ENCODE assay signal across 8 cellular contexts in the genomic region with DNA sequence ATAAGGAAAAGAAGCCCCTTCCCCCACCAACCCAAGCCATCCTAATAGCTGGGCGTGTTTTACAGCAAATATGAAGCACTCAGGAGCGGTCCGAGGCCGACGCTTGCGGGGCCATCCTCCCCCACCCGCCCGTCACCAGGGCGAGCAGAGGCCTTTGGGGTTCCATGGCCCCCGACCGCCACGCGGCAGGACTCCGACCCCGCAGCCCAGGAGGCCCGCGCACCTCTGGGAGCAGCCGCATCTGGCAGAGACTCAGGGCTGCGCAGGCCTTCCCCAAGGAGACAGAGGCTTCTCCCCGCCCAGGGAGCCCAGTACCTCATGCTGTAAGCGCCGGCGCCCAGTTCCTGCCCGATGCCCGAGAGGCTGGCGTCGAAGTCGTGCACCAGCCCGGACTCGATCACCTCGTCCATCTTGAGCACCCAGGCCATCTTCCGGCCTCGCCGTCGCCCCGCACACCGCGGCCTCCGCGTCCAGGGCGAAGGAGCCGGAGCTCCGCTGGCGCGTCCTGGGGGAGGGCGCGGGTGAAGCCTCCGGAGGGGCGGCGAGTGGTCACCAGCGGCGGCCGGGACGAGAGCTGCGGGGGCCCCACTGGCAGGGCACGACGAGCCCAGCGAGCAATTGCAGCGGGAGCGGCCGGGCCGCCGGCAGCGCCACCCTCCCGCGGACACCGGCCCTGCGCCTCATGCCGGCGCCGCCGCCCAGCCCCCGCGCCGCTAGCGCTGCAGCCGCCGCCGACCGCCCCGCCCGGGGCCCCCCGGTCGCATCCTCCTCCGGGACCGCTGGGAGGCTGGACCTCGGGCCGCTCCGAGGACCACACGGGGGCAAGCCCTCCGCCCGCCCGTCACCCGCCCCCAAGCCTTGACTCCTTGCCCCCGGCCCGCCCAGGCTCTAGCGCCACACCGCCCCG. TPM values are rescaled to one million over a fixed set of nuclear protein-coding genes. Genes with fewer than 3 reads are reported as not detected.
DNase-seq lines count a peak whose midpoint lies in the region; ATAC-seq and TF ChIP-seq lines count a peak whose summit lies in the region.

No MANE protein-coding gene starts in this region.

- H3K4ac ChIP-seq in mesenchymal stem cell (ENCODE audit: low read depth in 1 of 2, low read length in 2 of 2) = peak overlapping the region; percentile 73 to 98

- peak overlapping the region; percentile 91 to 100 for H3K18ac ChIP-seq in mesenchymal stem cell (ENCODE audit: low read depth in 1 of 2, low read length in 2 of 2)

- H3K27ac Mint-ChIP-seq in activated CD4-positive, alpha-beta memory T cell treated with anti-CD3 and anti-CD28 coated beads, Interleukin-2, amount 10 ng/mL, durations not matched to agents 7 days and 5 days = peak overlapping the region; percentile 100

- H4K8ac ChIP-seq in mesenchymal stem cell (ENCODE audit: low read length) = peak overlapping the region; percentile 70

- DNase-seq in DMS79 treated with DMSO at 0.1 percent for 48 hours (lab: John Stamatoyannopoulos, UW) = peak; percentile 5
- DNase-seq in DMS79 (lab: John Stamatoyannopoulos, UW) = no peak
- DNase-seq in activated CD4-positive, alpha-beta memory T cell treated with anti-CD3 and anti-CD28 coated beads, Interleukin-2, amount 10 ng/mL, durations not matched to agents 7 days and 5 days = peak; percentile 64
- peak; percentile 18 to 34 (median 26) for DNase-seq in effector memory CD4-positive, alpha-beta T cell
- peak; percentile 62 for DNase-seq in mesenchymal stem cell
- peak; percentile 8 to 17 for DNase-seq in stimulated activated CD8-positive, alpha-beta memory T cell treated with anti-CD3 and anti-CD28 coated beads, Interleukin-2, amount 100 ng/mL, for 1 hour (ENCODE audit: low read depth in 2 of 2)

- H3K23ac ChIP-seq in mesenchymal stem cell (ENCODE audit: low read length in 2 of 2) = peak overlapping the region in 1 of 2 experiments; percentile 99

- peak; percentile 12 for ATAC-seq in GM21786 (IDR thresholded peaks at IDR 0.05; ENCODE audit: unreplicated experiment)

- H3K27me3 ChIP-seq in effector memory CD4-positive, alpha-beta T cell (replicated peaks; ENCODE audit: control insufficient read depth, insufficient read depth, low read length, poor library complexity, severe bottlenecking) = no peaks in the 10 kb centered on the region
- H3K27me3 ChIP-seq in mesenchymal stem cell (ENCODE audit: control insufficient read depth in 1 of 2, insufficient read depth in 1 of 2, low read length in 2 of 2) = no peaks in the 10 kb centered on the region

- peak overlapping the region; percentile 77 for H2AFZ ChIP-seq in mesenchymal stem cell (ENCODE audit: low read depth, low read length)

- peaks cover 6% of the 10 kb centered on the region for H3K36me3 Mint-ChIP-seq in activated CD4-positive, alpha-beta memory T cell treated with anti-CD3 and anti-CD28 coated beads, Interleukin-2, amount 10 ng/mL, durations not matched to agents 7 days and 5 days (ENCODE audit: low read depth)

- H3K27ac ChIP-seq in effector memory CD4-positive, alpha-beta T cell (ENCODE audit: insufficient read depth, low read length, poor library complexity, severe bottlenecking) = peak overlapping the region; percentile 98
- H3K27ac ChIP-seq in mesenchymal stem cell (ENCODE audit: low read length, poor library complexity, severe bottlenecking) = peak overlapping the region; percentile 83

- peaks cover 47% of the 10 kb centered on the region for H3K4me1 Mint-ChIP-seq in activated CD4-positive, alpha-beta memory T cell treated with anti-CD3 and anti-CD28 coated beads, Interleukin-2, amount 10 ng/mL, durations not matched to agents 7 days and 5 days

- peak overlapping the region; percentile 60 for H4K91ac ChIP-seq in mesenchymal stem cell (ENCODE audit: low read length)

- POLR2A ChIA-PET in activated CD4-positive, alpha-beta memory T cell treated with anti-CD3 and anti-CD28 coated beads, Interleukin-2, amount 10 ng/mL, durations not matched to agents 7 days and 5 days (lab: Charles Lee) = interaction anchor here (1.0 to 5.2 kb wide), 14 partner anchors 9 to 1907 kb away, joined by 3 to 42 read pairs (median 6); partner anchors contain the start of genes DYNC1LI1, PDCD6IP and STT3B

- H2BK5ac ChIP-seq in mesenchymal stem cell (ENCODE audit: low read depth, low read length, poor library complexity, severe bottlenecking) = peak overlapping the region; percentile 94

- peak overlapping the region; percentile 96 for H3K4me3 ChIP-seq in effector memory CD4-positive, alpha-beta T cell (ENCODE audit: insufficient read depth, low read depth, low read length, poor library complexity, severe bottlenecking)
- H3K4me3 ChIP-seq in mesenchymal stem cell (ENCODE audit: insufficient read depth in 1 of 2, low read depth in 1 of 2, low read length in 2 of 2) = peak overlapping the region; percentile 92 to 97

- H3K4me3 Mint-ChIP-seq in activated CD4-positive, alpha-beta memory T cell treated with anti-CD3 and anti-CD28 coated beads, Interleukin-2, amount 10 ng/mL, durations not matched to agents 7 days and 5 days = peak overlapping the region; percentile 99

- H3K9me3 Mint-ChIP-seq in activated CD4-positive, alpha-beta memory T cell treated with anti-CD3 and anti-CD28 coated beads, Interleukin-2, amount 10 ng/mL, durations not matched to agents 7 days and 5 days = no peaks in the 10 kb centered on the region

- peak overlapping the region; percentile 77 for H2BK120ac ChIP-seq in mesenchymal stem cell (ENCODE audit: low read depth, low read length)

- no peaks in the 10 kb centered on the region for H3K36me3 ChIP-seq in effector memory CD4-positive, alpha-beta T cell (ENCODE audit: control insufficient read depth, insufficient read depth, low read length)
- peaks cover 0 to 3% of the 10 kb centered on the region in 2 experiments for H3K36me3 ChIP-seq in mesenchymal stem cell (ENCODE audit: control insufficient read depth in 1 of 2, insufficient read depth in 2 of 2, low read depth in 1 of 2, low read length in 2 of 2)

- peak overlapping the region in 1 of 2 experiments; percentile 94 for H2BK12ac ChIP-seq in mesenchymal stem cell (ENCODE audit: low read length in 2 of 2)

- H3K14ac ChIP-seq in mesenchymal stem cell (ENCODE audit: low read length in 2 of 2) = peak overlapping the region; percentile 51 to 99

- H2BK15ac ChIP-seq in mesenchymal stem cell (ENCODE audit: low read depth, poor library complexity, severe bottlenecking) = peak overlapping the region; percentile 87

- peak overlapping the region; percentile 90 for H2AK5ac ChIP-seq in mesenchymal stem cell (ENCODE audit: low read length, severe bottlenecking)

- H3K4me1 ChIP-seq in effector memory CD4-positive, alpha-beta T cell (ENCODE audit: control insufficient read depth, insufficient read depth, low read length, poor library complexity, severe bottlenecking) = peaks cover 16% of the 10 kb centered on the region
- peaks cover 6% of the 10 kb centered on the region for H3K4me1 ChIP-seq in mesenchymal stem cell (ENCODE audit: control insufficient read depth, insufficient read depth, low read depth, low read length)

- peaks cover 1% of the 10 kb centered on the region for H3K79me1 ChIP-seq in mesenchymal stem cell (replicated peaks; ENCODE audit: low read length, poor library complexity, severe bottlenecking)

- peak; percentile 30; the same call in 1 of the 2 replicates for TF ChIP-seq CTCF in LNCAP (IDR thresholded peaks at IDR 0.05)

- CTCF ChIA-PET in activated CD4-positive, alpha-beta memory T cell treated with anti-CD3 and anti-CD28 coated beads, Interleukin-2, amount 10 ng/mL, durations not matched to agents 7 days and 5 days (lab: Charles Lee) = interaction anchor here (1.3 to 1.6 kb wide), 3 partner anchors 10 to 359 kb away, joined by 4 to 11 read pairs (median 5); partner anchors contain the start of gene PDCD6IP

- no peaks in the 10 kb centered on the region for H3K27me3 Mint-ChIP-seq in activated CD4-positive, alpha-beta memory T cell treated with anti-CD3 and anti-CD28 coated beads, Interleukin-2, amount 10 ng/mL, durations not matched to agents 7 days and 5 days

- no peaks in the 10 kb centered on the region for H3K9me3 ChIP-seq in effector memory CD4-positive, alpha-beta T cell (ENCODE audit: control insufficient read depth, low read length)
- H3K9me3 ChIP-seq in mesenchymal stem cell (ENCODE audit: control insufficient read depth, low read length) = no peaks in the 10 kb centered on the region

- under 1% methylated on average over 47 of the region's 99 CpGs for WGBS in mesenchymal stem cell

- H3K9ac ChIP-seq in mesenchymal stem cell (ENCODE audit: low read length) = peak overlapping the region; percentile 97

- peak overlapping the region; percentile 86 for H3K4me2 ChIP-seq in mesenchymal stem cell (ENCODE audit: low read length, poor library complexity, severe bottlenecking)

RNA-seq across cellular contexts. Expression of gene UBP1, which starts 0.5 kb away (rescaled TPM):
- total RNA-seq in activated CD4-positive, alpha-beta memory T cell treated with anti-CD3 and anti-CD28 coated beads, Interleukin-2, amount 10 ng/mL, durations not matched to agents 7 days and 5 days = 10 to 100 TPM; 56.1 to 59.8 TPM
- polyA plus RNA-seq in mesenchymal stem cell (2013, experiment 1 of 2) = 82.8 TPM
- polyA plus RNA-seq in mesenchymal stem cell (2013, experiment 2 of 2) = 76.9 TPM
